18 cellular contexts compared by ENCODE assay signal in the genomic region with DNA sequence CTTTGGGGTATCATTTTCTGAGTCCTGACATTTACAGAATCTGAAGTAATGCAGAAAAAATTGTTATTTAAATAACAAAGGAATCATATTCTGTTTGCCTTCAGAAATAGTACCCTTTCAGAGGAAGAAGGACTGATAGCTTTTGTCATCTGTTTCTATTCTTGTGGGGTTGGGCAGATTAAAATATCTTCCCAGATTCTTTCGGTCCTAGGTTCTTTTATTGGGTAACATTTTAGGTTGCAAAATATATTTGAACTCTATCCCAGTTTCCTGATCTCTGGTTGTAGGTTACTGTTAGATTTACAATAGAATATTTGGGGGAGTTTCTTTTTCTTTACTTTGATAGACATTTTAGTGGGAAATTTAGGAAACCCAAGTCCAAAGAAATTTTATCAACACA.
DNase-seq lines count a peak whose midpoint lies in the region; ATAC-seq, FAIRE-seq and TF ChIP-seq lines count a peak whose summit lies in the region.
"Had no signal": no experiment of that assay in that cellular context is flagged by ENCODE, and none has a peak within 500 bp of the region (broad histone marks: within the 10 kb centered on the region; RNA-seq: fewer than 3 reads in every experiment).

No MANE protein-coding gene starts in this region.

- no peak for ATAC-seq in GM21367 (IDR thresholded peaks at IDR 0.05; ENCODE audit: unreplicated experiment)
- ATAC-seq: activated CD4-positive, alpha-beta T cell treated with anti-CD3 and anti-CD28 coated beads for 36 hours had no signal

- H3K4me3 ChIP-seq in astrocyte (ENCODE audit: insufficient read depth, low read depth, low read length) (no peak overlapping the region), uterus (no peak overlapping the region), Peyer's patch (no peak overlapping the region)
- H3K4me3 ChIP-seq: stomach had no signal

- peaks cover 14% of the 10 kb centered on the region for H3K4me1 Mint-ChIP-seq in astrocyte (ENCODE audit: low read depth, unreplicated experiment)
- H3K4me1 Mint-ChIP-seq: activated CD4-positive, alpha-beta T cell treated with anti-CD3 and anti-CD28 coated beads for 36 hours had no signal

- no peaks in the 10 kb centered on the region for H3K36me3 ChIP-seq in astrocyte (ENCODE audit: insufficient read depth, low read length)
- no peaks in the 10 kb centered on the region for H3K36me3 ChIP-seq in uterus
- H3K36me3 ChIP-seq in Peyer's patch = no peaks in the 10 kb centered on the region
- H3K36me3 ChIP-seq: stomach had no signal

- H3K27ac Mint-ChIP-seq in astrocyte (ENCODE audit: unreplicated experiment) = peak overlapping the region; percentile 67
- H3K27ac Mint-ChIP-seq: activated CD4-positive, alpha-beta T cell treated with anti-CD3 and anti-CD28 coated beads for 36 hours had no signal

- no peak overlapping the region for H3K9ac ChIP-seq in astrocyte (ENCODE audit: low read length)

- no peaks in the 10 kb centered on the region for H3K36me3 Mint-ChIP-seq in astrocyte (ENCODE audit: low read depth, unreplicated experiment)

- no peak overlapping the region for H2AFZ ChIP-seq in astrocyte (ENCODE audit: low read depth, low read length)

- no peaks in the 10 kb centered on the region for H3K9me3 ChIP-seq in astrocyte (ENCODE audit: insufficient read depth, low read depth, low read length)
- no peaks in the 10 kb centered on the region for H3K9me3 ChIP-seq in uterus
- H3K9me3 ChIP-seq in Peyer's patch = no peaks in the 10 kb centered on the region

- no peak overlapping the region for H3K4me3 Mint-ChIP-seq in astrocyte (ENCODE audit: unreplicated experiment)
- H3K4me3 Mint-ChIP-seq: activated CD4-positive, alpha-beta T cell treated with anti-CD3 and anti-CD28 coated beads for 36 hours had no signal

- H3K27ac ChIP-seq in astrocyte (ENCODE audit: low read depth, low read length) (no peak overlapping the region), uterus (peak overlapping the region; percentile 29 to 47), Peyer's patch (no peak overlapping the region)
- H3K27ac ChIP-seq: stomach had no signal

- no peak overlapping the region for H3K4me2 ChIP-seq in astrocyte (ENCODE audit: low read length)

- TF ChIP-seq POLR2A in uterus (IDR thresholded peaks at IDR 0.05) (no peak), Peyer's patch (IDR thresholded peaks at IDR 0.05) (no peak)

- H3K9me3 Mint-ChIP-seq in astrocyte (ENCODE audit: unreplicated experiment) = no peaks in the 10 kb centered on the region

- H3K79me2 ChIP-seq in astrocyte (ENCODE audit: insufficient read depth, low read length) = no peaks in the 10 kb centered on the region

- H3K27me3 Mint-ChIP-seq in astrocyte (ENCODE audit: low read depth, unreplicated experiment) = no peaks in the 10 kb centered on the region

- H3K4me1 ChIP-seq in astrocyte (ENCODE audit: insufficient read depth, low read length) = no peaks in the 10 kb centered on the region
- no peaks in the 10 kb centered on the region for H3K4me1 ChIP-seq in uterus
- no peaks in the 10 kb centered on the region for H3K4me1 ChIP-seq in Peyer's patch
- H3K4me1 ChIP-seq: stomach had no signal

- no peaks in the 10 kb centered on the region for H3K27me3 ChIP-seq in astrocyte (ENCODE audit: insufficient read depth, low read length)
- H3K27me3 ChIP-seq in uterus = no peaks in the 10 kb centered on the region
- no peaks in the 10 kb centered on the region for H3K27me3 ChIP-seq in Peyer's patch
- H3K27me3 ChIP-seq: stomach had no signal

- no peak for FAIRE-seq in astrocyte (lab: Jason Lieb, UNC)
- FAIRE-seq: endometrium had no signal

- DNase-seq in GM04504 (ENCODE audit: low read depth) (peak; percentile 64), astrocyte (ENCODE audit: low read depth) (no peak), iris pigment epithelial cell (ENCODE audit: low read depth) (peak; percentile 13), uterus (no peak), NCI-H82 (lab: John Stamatoyannopoulos, UW) (no peak), Peyer's patch (no peak)
- DNase-seq: activated CD4-positive, alpha-beta T cell treated with anti-CD3 and anti-CD28 coated beads for 36 hours; activated CD8-positive, alpha-beta memory T cell treated with anti-CD3 and anti-CD28 coated beads, Interleukin-2, amount 50 U/mL, for 48 hours; anterior cingulate cortex; C1 segment of cervical spinal cord; GF-D8; NCI-H1105; NCI-H69; right cardiac atrium; stimulated activated CD4-positive, alpha-beta T cell treated with anti-CD3 and anti-CD28 coated beads, Interleukin-1b, Interleukin-23, amount 100 ng/mL, for 48 hours; stomach had no signal

- TF ChIP-seq CTCF in astrocyte (IDR thresholded peaks at IDR 0.05; ENCODE audit: insufficient read depth, low read depth, low read length) (no peak), uterus (IDR thresholded peaks at IDR 0.05) (no peak), Peyer's patch (IDR thresholded peaks at IDR 0.05) (no peak)

- no peaks in the 10 kb centered on the region for H4K20me1 ChIP-seq in astrocyte (ENCODE audit: insufficient read depth, low read length)

- intact Hi-C loops in uterus (cut with DNase I; ENCODE audit: low total_unique reads) = no loop called here

Comparison
In these comparisons a context has a peak if more than half of its experiments do, and no peak if none do; other contexts are left out.
1. DNase-seq: peak in GM04504 (single experiment) and iris pigment epithelial cell (single experiment); none in astrocyte (single experiment), uterus (0 of 2), NCI-H82 (single experiment) and Peyer's patch (0 of 3).
2. H3K27ac ChIP-seq: peak in uterus (2 of 2); none in astrocyte (single experiment) and Peyer's patch (0 of 4).